11 cellular contexts compared by ENCODE assay signal in the genomic region with DNA sequence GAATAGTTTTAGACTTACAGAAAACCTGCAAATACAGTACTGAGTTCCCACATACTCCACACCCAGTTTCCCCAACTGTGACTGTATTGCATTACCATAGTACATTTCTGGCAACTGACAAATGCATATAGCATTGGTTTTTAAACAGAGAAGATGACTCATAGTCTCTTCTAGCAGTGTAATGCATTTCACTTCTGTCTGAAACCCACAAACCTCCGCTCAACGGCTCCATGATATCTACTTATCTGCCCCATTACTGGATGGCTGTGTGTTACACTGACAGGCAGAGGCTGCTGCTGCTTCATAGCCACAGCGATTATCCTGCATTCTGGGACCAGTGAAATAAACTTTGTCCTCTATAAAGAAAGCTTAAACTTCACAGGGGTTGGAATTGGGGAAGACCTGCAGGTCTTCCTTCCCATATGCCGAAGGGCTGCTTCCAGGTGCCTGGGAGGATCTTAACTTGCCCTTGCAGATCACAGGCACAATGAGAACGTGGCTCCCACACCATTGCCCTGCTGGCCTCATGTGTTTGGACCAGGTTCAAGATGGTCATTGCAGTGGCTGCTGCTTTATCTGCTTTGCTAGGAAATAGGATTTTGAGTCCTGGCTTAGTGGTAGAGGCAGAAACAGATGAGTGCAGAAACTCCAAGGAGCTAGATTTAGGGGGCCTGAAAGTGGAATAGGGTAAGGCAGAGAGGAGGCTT.
A peak's percentile ranks its signal among the peaks of the same experiment; 100 is the strongest.
DNase-seq lines count a peak whose midpoint lies in the region; ATAC-seq, FAIRE-seq and TF ChIP-seq lines count a peak whose summit lies in the region.
"Had no signal": no experiment of that assay in that cellular context is flagged by ENCODE, and none has a peak within 500 bp of the region (broad histone marks: within the 10 kb centered on the region; RNA-seq: fewer than 3 reads in every experiment).

No MANE protein-coding gene starts in this region.

- peak; percentile 64 for FAIRE-seq in GM18507 (lab: Jason Lieb, UNC)

- no peak overlapping the region for H2AFZ ChIP-seq in OCI-LY3 (ENCODE audit: low read depth, low read length)

- H3K79me2 ChIP-seq in OCI-LY3 (ENCODE audit: low read length): no peaks in the 10 kb centered on the region

- H3K27me3 ChIP-seq in OCI-LY3 (ENCODE audit: low read depth, low read length): no peaks in the 10 kb centered on the region
- H3K27me3 ChIP-seq: thyroid gland had no signal

- no peak overlapping the region for H3K4me3 ChIP-seq in OCI-LY3 (ENCODE audit: low read length)
- H3K4me3 ChIP-seq: lower lobe of right lung, thyroid gland had no signal

- H3K9ac ChIP-seq in OCI-LY3 (ENCODE audit: low read length): no peak overlapping the region

- peak overlapping the region; percentile 36 for H3K4me2 ChIP-seq in OCI-LY3 (ENCODE audit: low read length)

- H4K20me1 ChIP-seq in OCI-LY3 (ENCODE audit: insufficient read depth, low read length): no peaks in the 10 kb centered on the region

- no peaks in the 10 kb centered on the region for H3K36me3 ChIP-seq in OCI-LY3 (replicated peaks; ENCODE audit: low read depth, low read length)
- H3K36me3 ChIP-seq: lower lobe of right lung, thyroid gland had no signal

- TF ChIP-seq CTCF in OCI-LY3 (IDR thresholded peaks at IDR 0.05; ENCODE audit: low read depth, low read length): peak; percentile 10; the same call in 1 of the 2 replicates

- no peaks in the 10 kb centered on the region for H3K9me3 ChIP-seq in OCI-LY3 (ENCODE audit: insufficient read depth, low read length)
- H3K9me3 ChIP-seq: lower lobe of right lung, thyroid gland had no signal

- H3K4me1 ChIP-seq in OCI-LY3 (ENCODE audit: low read length): peaks cover 9% of the 10 kb centered on the region
- H3K4me1 ChIP-seq: lower lobe of right lung had no signal

- no peak overlapping the region for H3K27ac ChIP-seq in OCI-LY3 (ENCODE audit: low read length)
- H3K27ac ChIP-seq: lower lobe of right lung, thyroid gland had no signal

- DNase-seq in GM18507 (ENCODE audit: extremely low spot score, insufficient read length, low read depth) (no peak), head of caudate nucleus (peak in 25 of 42 donors; percentile 5 to 80 (median 37)), DMS153 treated with DMSO at 0.1 percent for 48 hours (lab: John Stamatoyannopoulos, UW; ENCODE audit: unreplicated experiment) (no peak)
- DNase-seq in activated T-cell treated with anti-CD3 and anti-CD28 coated beads, Interleukin-2, amount 50 U/mL, for 48 hours: no peak
- DNase-seq: lower lobe of right lung, NCI-H774, thyroid gland had no signal

- intact Hi-C loops in head of caudate nucleus (cut with DNase I): no loop called here

- ATAC-seq in HG03025 (IDR thresholded peaks at IDR 0.05; ENCODE audit: low FRiP score, unreplicated experiment) (peak; percentile 90), GM18909 (IDR thresholded peaks at IDR 0.05; ENCODE audit: poor library complexity, unreplicated experiment) (no peak), GM19455 (IDR thresholded peaks at IDR 0.05; ENCODE audit: unreplicated experiment) (no peak)
- ATAC-seq: lower lobe of right lung had no signal

Comparison
In these comparisons a context has a peak if more than half of its experiments do, and no peak if none do; other contexts are left out.
1. DNase-seq: peak in head of caudate nucleus (25 of 42); none in GM18507 (single experiment), DMS153 treated with DMSO at 0.1 percent for 48 hours (single experiment) and activated T-cell treated with anti-CD3 and anti-CD28 coated beads, Interleukin-2, amount 50 U/mL, for 48 hours (0 of 2).